Comparison of ENCODE assay signal across 8 cellular contexts in genomic region chr20:44532248-44532980, GRCh38. TPM values are rescaled to one million over a fixed set of nuclear protein-coding genes. Genes with fewer than 3 reads are reported as not detected.
DNase-seq lines count a peak whose midpoint lies in the region; ATAC-seq, FAIRE-seq and TF ChIP-seq lines count a peak whose summit lies in the region.

No MANE protein-coding gene starts in this region.

- no peak for FAIRE-seq in K562 (lab: Jason Lieb, UNC)

- POLR2A ChIA-PET in K562 (lab: Yijun Ruan, JAX), result interaction anchor here (0.6 kb wide), 1 partner anchor 212 kb away, joined by 3 read pairs; no protein-coding TSS in a partner anchor

- H3K27ac ChIP-seq in K562 (ENCODE audit: extremely low read depth, low read depth, low read length), result no peak overlapping the region
- peak overlapping the region; percentile 6 to 93 (median 78) for H3K27ac ChIP-seq in thyroid gland

- CTCF ChIA-PET in K562 (lab: Yijun Ruan, JAX; ENCODE audit: low intra/inter-chr PET ratio), result interaction anchor here (0.9 to 2.2 kb wide), 2 partner anchors 10 to 77 kb away, joined by 4 to 20 read pairs; no protein-coding TSS in a partner anchor

- peak overlapping the region; percentile 63 to 93; a peak in 2 of 4 replicates for H3K9ac ChIP-seq in K562 (ENCODE audit: insufficient read depth in 1 of 2, low read depth in 2 of 2, low read length in 2 of 2)

- H3K4me2 ChIP-seq in K562 (ENCODE audit: insufficient read depth, low read length), result peak overlapping the region; percentile 85

- H3K36me3 ChIP-seq in K562 (ENCODE audit: control insufficient read depth, insufficient read depth, low read length) (no peaks in the 10 kb centered on the region), thyroid gland (no peaks in the 10 kb centered on the region)

- ATAC-seq in K562, result no peak
- no peak for ATAC-seq in HG02938 (IDR thresholded peaks at IDR 0.05; ENCODE audit: unreplicated experiment)

- no peak for TF ChIP-seq POLR2A in K562 (conservative IDR thresholded peaks at IDR 0.05)
- peak in 1 of 2 donors; percentile 8 for TF ChIP-seq POLR2A in thyroid gland (IDR thresholded peaks at IDR 0.05)

- no peak for TF ChIP-seq RAD21 in K562 (CRISPR knock-in tag; conservative IDR thresholded peaks at IDR 0.05 in 1 of 2, IDR thresholded peaks at IDR 0.05 in 1 of 2)

- intact Hi-C loops in K562 (cut with micrococcal nuclease), result no loop called here
- intact Hi-C loops in thyroid gland (cut with DNase I), result loop anchor here (10.0 kb wide), 1 partner anchor 72 kb away; no protein-coding TSS in a partner anchor

- no peaks in the 10 kb centered on the region for H3K9me1 ChIP-seq in K562 (ENCODE audit: control insufficient read depth, insufficient read depth, low read length)

- TF ChIP-seq CTCF in K562 (IDR thresholded peaks at IDR 0.05 in 2 of 3, conservative IDR thresholded peaks at IDR 0.05 in 1 of 3; ENCODE audit: insufficient read depth in 2 of 3, low read depth in 1 of 3, low read length in 3 of 3) (no peak), thyroid gland (IDR thresholded peaks at IDR 0.05) (no peak)

- no peaks in the 10 kb centered on the region for H3K79me2 ChIP-seq in K562 (ENCODE audit: control insufficient read depth, insufficient read depth, low read length)

- H3K4me3 ChIP-seq in K562 (peak overlapping the region; percentile 55), thyroid gland (replicated peaks in 1 of 3) (peak overlapping the region; percentile 18 to 91 (median 90))

- no peaks in the 10 kb centered on the region for H3K27me3 ChIP-seq in K562 (ENCODE audit: control insufficient read depth in 2 of 2, insufficient read depth in 2 of 2, low read length in 2 of 2)
- H3K27me3 ChIP-seq in thyroid gland, result no peaks in the 10 kb centered on the region

- H2AFZ ChIP-seq in K562 (ENCODE audit: low read depth, low read length), result peak overlapping the region; percentile 95

- in situ Hi-C loops in K562 (cut with MboI), result no loop called here

- H3K9me3 ChIP-seq in K562 (replicated peaks; ENCODE audit: control insufficient read depth, insufficient read depth, low read depth, low read length) (no peaks in the 10 kb centered on the region), thyroid gland (no peaks in the 10 kb centered on the region)

- BruUV-seq in K562 (replicated peaks; lab: Mats Ljungman, UMichigan), result TSS peak; percentile 78

- no peaks in the 10 kb centered on the region for H4K20me1 ChIP-seq in K562 (replicated peaks; ENCODE audit: control insufficient read depth, insufficient read depth, low read length)

- H3K4me1 ChIP-seq in K562 (replicated peaks in 1 of 2; ENCODE audit: control insufficient read depth in 2 of 2, insufficient read depth in 2 of 2, low read length in 2 of 2), result peaks cover 10% of the 10 kb centered on the region in 2 experiments; a peak in 4 of 5 replicates
- H3K4me1 ChIP-seq in thyroid gland, result peaks cover 8 to 23% of the 10 kb centered on the region in 2 donors

- peak; percentile 2 for DNase-seq in NCI-H1105 treated with DMSO at 0.1 percent for 48 hours (lab: John Stamatoyannopoulos, UW)
- DNase-seq in NCI-H1105 (lab: John Stamatoyannopoulos, UW), result no peak
- DNase-seq in K562 (ENCODE audit: extremely low read depth in 1 of 4, low spot score in 3 of 4), result no peak
- peak; percentile 15 for DNase-seq in left kidney (ENCODE audit: low read depth, low spot score)
- peak; percentile 25 to 36 for DNase-seq in thyroid gland
- no peak for DNase-seq in activated CD4-positive, alpha-beta T cell treated with anti-CD3 and anti-CD28 coated beads for 1 hour
- no peak for DNase-seq in NCI-H146 (lab: John Stamatoyannopoulos, UW)

- no peak for TF ChIP-seq EP300 in K562 (IDR thresholded peaks at IDR 0.05; ENCODE audit: low read length)

- WGBS in K562 (ENCODE audit: insufficient coverage, low coverage, missing lambda C conversion rate), result 40% methylated on average over 11 of the region's 11 CpGs
- 18% methylated on average over 11 of the region's 11 CpGs for WGBS in thyroid gland, 2 donors

TF ChIP-seq in K562, 482 proteins besides CTCF, POLR2A, EP300 and RAD21 (continues in another document):
- TF ChIP-seq SPI1 (IDR thresholded peaks at IDR 0.05; ENCODE audit: borderline replicate concordance, low read depth, low read length) (no peak), MBD1 (CRISPR knock-in tag; IDR thresholded peaks at IDR 0.05) (0 out of 2 replicates have a peak, but pooled peaks have one; percentile 46), ZEB2 (IDR thresholded peaks at IDR 0.05) (no peak), NR2C2 (CRISPR knock-in tag; IDR thresholded peaks at IDR 0.05) (no peak), NR2C2 (tag; IDR thresholded peaks at IDR 0.05) (peak; percentile 55), ATF7 (IDR thresholded peaks at IDR 0.05) (no peak)

RNA-seq across cellular contexts. Expression of gene SERINC3, which starts 10.5 kb away (rescaled TPM):
- total RNA-seq in K562 (2011; cell fraction: chromatin; rRNA removed; ENCODE audit: low replicate concordance), result 69.8 and 104 TPM in 2 replicates
- total RNA-seq in K562 (2011; cell fraction: nucleolus; rRNA removed), result 129 and 134 TPM in 2 replicates
- 110 and 125 TPM in 2 replicates for total RNA-seq in K562 (2011; cell fraction: nucleoplasm; rRNA removed)
- total RNA-seq in K562 (2014; rRNA removed), result 24.7 and 26.4 TPM in 2 replicates
- total RNA-seq in K562 (2014; rRNA removed; fragmentation: Illumina TruSeq; extraction: Trizol), result 40.2 and 47.5 TPM in 2 replicates
- 32.5 and 34.7 TPM in 2 replicates for total RNA-seq in K562 (2015; rRNA removed; fragmentation: Illumina TruSeq; extraction: Trizol)
- total RNA-seq in K562 (2021), result 43.1 and 48.8 TPM in 2 replicates
- polyA plus RNA-seq in K562 (2011; rRNA removed), result 107 and 130 TPM in 2 replicates
- 115 and 165 TPM in 2 replicates for polyA plus RNA-seq in K562 (2011; cell fraction: cytosol; rRNA removed)
- 76.3 and 79.4 TPM in 2 replicates for polyA plus RNA-seq in K562 (2011; cell fraction: nucleus; rRNA removed)
- 42.5 and 62.4 TPM in 2 replicates for polyA plus RNA-seq in K562 (2012)
- 55.6 and 58.3 TPM in 2 replicates for polyA plus RNA-seq in K562 (2014; fragmentation: Illumina TruSeq; extraction: Trizol)
- 10 to 100 TPM; 73.1 to 93.2 TPM for polyA plus RNA-seq in K562 (2014; fragmentation: Nextera tagmentation; extraction: Ambion mirVana)
- 34.7 and 38.6 TPM in 2 replicates for polyA plus RNA-seq in K562 (2014; rRNA removed)
- 202 and 263 TPM in 2 replicates for polyA minus RNA-seq in K562 (2011; rRNA and poly(A)+ RNA removed)
- polyA minus RNA-seq in K562 (2011; cell fraction: cytosol; rRNA and poly(A)+ RNA removed), result 83.5 and 95.9 TPM in 2 replicates
- polyA minus RNA-seq in K562 (2011; cell fraction: nucleus; rRNA and poly(A)+ RNA removed), result 25.7 and 39.3 TPM in 2 replicates
- 100 to 1,000 TPM; 113 to 140 (median 137) TPM for total RNA-seq in thyroid gland

RNA-seq across cellular contexts. Expression of gene PKIG, which starts 50.0 kb away (rescaled TPM):
- total RNA-seq in K562 (2011; cell fraction: chromatin; rRNA removed; ENCODE audit: low replicate concordance), result 1.0 TPM in 1 of 2 replicates, not detected in the other
- total RNA-seq in K562 (2011; cell fraction: nucleolus; rRNA removed), result 0.83 and 0.92 TPM in 2 replicates
- 0.59 and 0.92 TPM in 2 replicates for total RNA-seq in K562 (2011; cell fraction: nucleoplasm; rRNA removed)
- total RNA-seq in K562 (2014; rRNA removed), result 4.9 and 7.4 TPM in 2 replicates
- 1.6 and 2.9 TPM in 2 replicates for total RNA-seq in K562 (2014; rRNA removed; fragmentation: Illumina TruSeq; extraction: Trizol)
- 5.0 and 6.1 TPM in 2 replicates for total RNA-seq in K562 (2015; rRNA removed; fragmentation: Illumina TruSeq; extraction: Trizol)
- 4.7 and 5.1 TPM in 2 replicates for total RNA-seq in K562 (2021)
- 3.0 and 4.6 TPM in 2 replicates for polyA plus RNA-seq in K562 (2011; rRNA removed)
- polyA plus RNA-seq in K562 (2011; cell fraction: cytosol; rRNA removed), result 6.9 and 7.3 TPM in 2 replicates
- polyA plus RNA-seq in K562 (2011; cell fraction: nucleus; rRNA removed), result 3.2 and 3.7 TPM in 2 replicates
- 6.9 and 7.4 TPM in 2 replicates for polyA plus RNA-seq in K562 (2012)
- 6.2 and 7.0 TPM in 2 replicates for polyA plus RNA-seq in K562 (2014; fragmentation: Illumina TruSeq; extraction: Trizol)
- under 1 TPM; 0.13 to 0.74 TPM for polyA plus RNA-seq in K562 (2014; fragmentation: Nextera tagmentation; extraction: Ambion mirVana)
- polyA plus RNA-seq in K562 (2014; rRNA removed), result 5.7 and 7.6 TPM in 2 replicates
- polyA minus RNA-seq in K562 (2011; rRNA and poly(A)+ RNA removed), result 1.9 and 2.4 TPM in 2 replicates
- 1.7 and 3.8 TPM in 2 replicates for polyA minus RNA-seq in K562 (2011; cell fraction: cytosol; rRNA and poly(A)+ RNA removed)
- 0.44 and 0.81 TPM in 2 replicates for polyA minus RNA-seq in K562 (2011; cell fraction: nucleus; rRNA and poly(A)+ RNA removed)
- total RNA-seq in thyroid gland, result 100 to 1,000 TPM; 108 to 145 (median 111) TPM

RNA-seq across cellular contexts. Expression of gene TTPAL, which starts 56.7 kb away (rescaled TPM):
- 10.0 and 15.3 TPM in 2 replicates for total RNA-seq in K562 (2011; cell fraction: chromatin; rRNA removed; ENCODE audit: low replicate concordance)
- total RNA-seq in K562 (2011; cell fraction: nucleolus; rRNA removed), result 5.7 and 7.5 TPM in 2 replicates
- 7.3 and 10.5 TPM in 2 replicates for total RNA-seq in K562 (2011; cell fraction: nucleoplasm; rRNA removed)
- 1.7 and 2.3 TPM in 2 replicates for total RNA-seq in K562 (2014; rRNA removed)
- total RNA-seq in K562 (2014; rRNA removed; fragmentation: Illumina TruSeq; extraction: Trizol), result 3.7 and 3.8 TPM in 2 replicates
- total RNA-seq in K562 (2015; rRNA removed; fragmentation: Illumina TruSeq; extraction: Trizol), result 2.8 and 3.4 TPM in 2 replicates
- total RNA-seq in K562 (2021), result 6.6 and 7.0 TPM in 2 replicates
- polyA plus RNA-seq in K562 (2011; rRNA removed), result 1.8 and 1.9 TPM in 2 replicates
- polyA plus RNA-seq in K562 (2011; cell fraction: cytosol; rRNA removed), result 1.2 and 1.7 TPM in 2 replicates
- 2.0 and 5.5 TPM in 2 replicates for polyA plus RNA-seq in K562 (2011; cell fraction: nucleus; rRNA removed)
- 3.4 and 3.8 TPM in 2 replicates for polyA plus RNA-seq in K562 (2012)
- 4.2 and 4.6 TPM in 2 replicates for polyA plus RNA-seq in K562 (2014; fragmentation: Illumina TruSeq; extraction: Trizol)
- 1 to 10 TPM; 1.1 to 1.5 TPM for polyA plus RNA-seq in K562 (2014; fragmentation: Nextera tagmentation; extraction: Ambion mirVana)
- 2.6 and 2.9 TPM in 2 replicates for polyA plus RNA-seq in K562 (2014; rRNA removed)
- 2.9 and 3.0 TPM in 2 replicates for polyA minus RNA-seq in K562 (2011; rRNA and poly(A)+ RNA removed)
- 2.0 and 3.1 TPM in 2 replicates for polyA minus RNA-seq in K562 (2011; cell fraction: cytosol; rRNA and poly(A)+ RNA removed)
- 1.5 and 2.7 TPM in 2 replicates for polyA minus RNA-seq in K562 (2011; cell fraction: nucleus; rRNA and poly(A)+ RNA removed)
- total RNA-seq in thyroid gland, result 10 to 100 TPM; 14.2 to 27.7 (median 22.3) TPM

Comparison
In these comparisons a context has a peak if more than half of its experiments do, and no peak if none do; other contexts are left out.
1. DNase-seq: peak in NCI-H1105 treated with DMSO at 0.1 percent for 48 hours (single experiment), left kidney (single experiment) and thyroid gland (2 of 2); none in NCI-H1105 (single experiment), K562 (0 of 4), activated CD4-positive, alpha-beta T cell treated with anti-CD3 and anti-CD28 coated beads for 1 hour (single experiment) and NCI-H146 (single experiment).
2. RNA of gene PKIG, which starts 50.0 kb away (total RNA-seq): 108 to 145 TPM in thyroid gland; 0.59 to 7.4 TPM in K562; every median in the first group is over 10 times any median in the second.